Comparison of ENCODE assay signal across 18 cellular contexts in genomic region chr6:167933847-167934246, GRCh38.
DNase-seq lines count a peak whose midpoint lies in the region; ATAC-seq, FAIRE-seq and TF ChIP-seq lines count a peak whose summit lies in the region.
"Had no signal": no experiment of that assay in that cellular context is flagged by ENCODE, and none has a peak within 500 bp of the region (broad histone marks: within the 10 kb centered on the region; RNA-seq: fewer than 3 reads in every experiment).

No MANE protein-coding gene starts in this region.

- no peak overlapping the region for H3K4me3 Mint-ChIP-seq in nephron progenitor cell
- no peak overlapping the region for H3K4me3 Mint-ChIP-seq in CD14-positive monocyte
- no peak overlapping the region for H3K4me3 Mint-ChIP-seq in glutamatergic neuron (ENCODE audit: unreplicated experiment)
- H3K4me3 Mint-ChIP-seq: activated naive CD8-positive, alpha-beta T cell; activated T-helper 1 cell treated with anti-CD3 and anti-CD28 coated beads, Interleukin-12 subunit alpha, Interleukin-12 subunit beta, Interleukin-2, Interleukin-4 antibody, amounts not matched to agents 30 ng/mL and 10 ng/mL and 1 ng/mL, durations not matched to agents 14 hours and 24 hours and 36 hours had no signal

- peak overlapping the region; percentile 62 for H3K4me3 ChIP-seq in left ventricle myocardium inferior
- H3K4me3 ChIP-seq in kidney (ENCODE audit: low read length in 2 of 2), result no peak overlapping the region
- peak overlapping the region; percentile 12 for H3K4me3 ChIP-seq in upper lobe of right lung

- H3K9ac ChIP-seq in kidney (ENCODE audit: low read length in 2 of 2), result no peak overlapping the region

- no peak for FAIRE-seq in kidney (lab: Jason Lieb, UNC)
- FAIRE-seq: astrocyte had no signal

- TF ChIP-seq CTCF in left ventricle myocardium inferior (IDR thresholded peaks at IDR 0.05; ENCODE audit: borderline replicate concordance), result no peak
- TF ChIP-seq CTCF in kidney (IDR thresholded peaks at IDR 0.05; ENCODE audit: borderline replicate concordance, extremely low read depth, insufficient read depth), result no peak
- no peak for TF ChIP-seq CTCF in nephron progenitor cell (IDR thresholded peaks at IDR 0.05)
- TF ChIP-seq CTCF in upper lobe of right lung (IDR thresholded peaks at IDR 0.05), result no peak
- no peak for TF ChIP-seq CTCF in CD14-positive monocyte (IDR thresholded peaks at IDR 0.05)
- no peak for TF ChIP-seq CTCF in glutamatergic neuron (IDR thresholded peaks at IDR 0.05; ENCODE audit: partially characterized antibody, unreplicated experiment)

- H3K27ac ChIP-seq in left ventricle myocardium inferior (replicated peaks) (peak overlapping the region; percentile 82), kidney (ENCODE audit: low read depth in 2 of 2, low read length in 2 of 2) (peak overlapping the region; percentile 2 to 67), upper lobe of right lung (peak overlapping the region; percentile 73), caudate nucleus (ENCODE audit: low read depth, low read length) (no peak overlapping the region)

- ATAC-seq in Right ventricle myocardium inferior (no peak), upper lobe of right lung (no peak)
- ATAC-seq: HCT116, SK-N-SH treated with all-trans-retinoic acid at 6 μM for 48 hours had no signal

- H3K36me3 ChIP-seq in left ventricle myocardium inferior (peaks cover 36% of the 10 kb centered on the region), kidney (ENCODE audit: control insufficient read depth in 1 of 2, insufficient read depth in 2 of 2, low read length in 2 of 2) (peaks cover 0 to 4% of the 10 kb centered on the region in 2 donors), upper lobe of right lung (peaks cover 17% of the 10 kb centered on the region)

- H3K27me3 Mint-ChIP-seq in nephron progenitor cell (ENCODE audit: low read depth, poor library complexity) (no peaks in the 10 kb centered on the region), CD14-positive monocyte (ENCODE audit: low read depth in 3 of 3) (peaks cover 0 to 2% (median 0%) of the 10 kb centered on the region in 3 donors), glutamatergic neuron (ENCODE audit: unreplicated experiment) (peaks cover 2% of the 10 kb centered on the region)

- H3K4me1 Mint-ChIP-seq in nephron progenitor cell (peaks cover 30% of the 10 kb centered on the region), CD14-positive monocyte (peaks cover 2% of the 10 kb centered on the region), glutamatergic neuron (ENCODE audit: low read depth, unreplicated experiment) (peaks cover 14% of the 10 kb centered on the region)

- DNase-seq in left ventricle myocardium inferior, result no peak
- DNase-seq in Right ventricle myocardium inferior (ENCODE audit: missing footprints), result no peak
- DNase-seq in kidney, result no peak
- DNase-seq in nephron progenitor cell, result no peak
- no peak for DNase-seq in upper lobe of right lung
- DNase-seq in caudate nucleus (lab: John Stamatoyannopoulos, UW), result no peak
- DNase-seq in CD14-positive monocyte (ENCODE audit: low spot score), result no peak
- DNase-seq in glutamatergic neuron, result no peak
- DNase-seq: activated CD4-positive, CD25-positive, alpha-beta regulatory T cell treated with anti-CD3 and anti-CD28 coated beads, Interleukin-2, amount 50 U/mL, for 72 hours; hippocampal formation; NCI-H510A; occipital lobe; T1000 had no signal

- no peaks in the 10 kb centered on the region for H3K9me3 ChIP-seq in left ventricle myocardium inferior (replicated peaks)
- no peaks in the 10 kb centered on the region for H3K9me3 ChIP-seq in kidney (ENCODE audit: control insufficient read depth in 1 of 2, low read length in 2 of 2)
- H3K9me3 ChIP-seq in upper lobe of right lung, result no peaks in the 10 kb centered on the region

- H3K36me3 Mint-ChIP-seq in nephron progenitor cell (ENCODE audit: low read depth), result peaks cover 55% of the 10 kb centered on the region
- H3K36me3 Mint-ChIP-seq in CD14-positive monocyte, result no peaks in the 10 kb centered on the region
- H3K36me3 Mint-ChIP-seq in glutamatergic neuron (ENCODE audit: unreplicated experiment), result no peaks in the 10 kb centered on the region
- H3K36me3 Mint-ChIP-seq: activated naive CD8-positive, alpha-beta T cell had no signal

- intact Hi-C loops in left ventricle myocardium inferior (cut with micrococcal nuclease) (no loop called here), Right ventricle myocardium inferior (cut with DNase I) (loop anchor here (2.0 kb wide), 1 partner anchor 103 kb away; no protein-coding TSS in a partner anchor), kidney (cut with DNase I) (no loop called here), upper lobe of right lung (cut with DNase I) (no loop called here), CD14-positive monocyte (cut with micrococcal nuclease) (no loop called here)

- H3K27ac Mint-ChIP-seq in nephron progenitor cell (peak overlapping the region; percentile 31), CD14-positive monocyte (no peak overlapping the region), glutamatergic neuron (ENCODE audit: unreplicated experiment) (no peak overlapping the region)
- H3K27ac Mint-ChIP-seq: activated naive CD8-positive, alpha-beta T cell; activated T-helper 1 cell treated with anti-CD3 and anti-CD28 coated beads, Interleukin-12 subunit alpha, Interleukin-12 subunit beta, Interleukin-2, Interleukin-4 antibody, amounts not matched to agents 30 ng/mL and 10 ng/mL and 1 ng/mL, durations not matched to agents 14 hours and 24 hours and 36 hours had no signal

- peaks cover 35% of the 10 kb centered on the region for H3K4me1 ChIP-seq in left ventricle myocardium inferior
- H3K4me1 ChIP-seq in kidney (ENCODE audit: control insufficient read depth in 1 of 2, insufficient read depth in 1 of 2, low read depth in 1 of 2, low read length in 2 of 2), result peaks cover 9 to 16% of the 10 kb centered on the region in 2 donors
- peaks cover 21% of the 10 kb centered on the region for H3K4me1 ChIP-seq in upper lobe of right lung

- H3K27me3 ChIP-seq in left ventricle myocardium inferior (ENCODE audit: low read depth), result no peaks in the 10 kb centered on the region
- no peaks in the 10 kb centered on the region for H3K27me3 ChIP-seq in upper lobe of right lung

- H3K9me3 Mint-ChIP-seq in nephron progenitor cell (no peaks in the 10 kb centered on the region), CD14-positive monocyte (no peaks in the 10 kb centered on the region), glutamatergic neuron (ENCODE audit: unreplicated experiment) (peaks cover 1% of the 10 kb centered on the region)
- H3K9me3 Mint-ChIP-seq: activated T-helper 1 cell treated with anti-CD3 and anti-CD28 coated beads, Interleukin-12 subunit alpha, Interleukin-12 subunit beta, Interleukin-2, Interleukin-4 antibody, amounts not matched to agents 30 ng/mL and 10 ng/mL and 1 ng/mL, durations not matched to agents 14 hours and 24 hours and 36 hours had no signal

Comparison
In these comparisons a context has a peak if more than half of its experiments do, and no peak if none do; other contexts are left out.
1. H3K4me3 ChIP-seq: peak in left ventricle myocardium inferior (single experiment) and upper lobe of right lung (single experiment); none in kidney (0 of 2).